Comparison of ENCODE assay signal across 8 cellular contexts in the genomic region with DNA sequence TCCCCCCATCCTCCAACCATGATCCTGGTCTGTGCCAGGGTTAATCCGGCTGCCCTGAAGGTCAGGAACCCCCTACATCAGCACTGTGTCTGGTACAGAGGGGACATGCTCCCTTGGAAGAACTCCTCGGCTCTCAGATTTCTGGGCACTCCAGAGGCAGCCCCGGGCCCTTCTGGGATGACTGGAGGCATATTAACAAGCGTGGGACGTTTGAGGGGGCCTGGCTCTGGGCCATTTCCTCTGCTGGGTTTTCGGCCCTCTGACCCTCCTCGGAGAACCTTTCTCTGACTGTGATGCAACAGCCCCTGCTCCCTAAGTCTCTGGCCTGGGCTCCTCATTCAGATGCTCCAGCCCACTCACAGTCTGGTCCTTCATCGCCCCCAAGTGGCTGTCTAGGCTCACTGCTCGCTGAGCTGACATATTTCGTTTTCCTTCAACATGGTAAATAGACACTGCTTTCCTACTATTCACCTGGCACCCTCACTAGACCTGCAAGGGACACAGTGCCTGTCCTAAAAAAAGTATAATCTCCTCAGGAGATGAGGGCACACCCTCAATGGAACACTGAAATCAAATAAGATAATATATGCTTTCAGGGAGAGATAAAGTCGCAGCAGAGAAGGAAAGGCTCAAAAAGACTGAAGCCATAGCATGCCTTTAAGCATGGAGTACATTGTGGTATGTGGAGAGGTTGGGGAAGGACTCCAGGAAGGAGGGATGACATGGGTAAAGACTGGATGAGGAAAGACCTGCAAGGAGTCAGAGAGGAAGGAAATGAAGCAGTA.
DNase-seq lines count a peak whose midpoint lies in the region; ATAC-seq and TF ChIP-seq lines count a peak whose summit lies in the region.

No MANE protein-coding gene starts in this region.

- no peaks in the 10 kb centered on the region for H3K36me3 Mint-ChIP-seq in Caco-2 (ENCODE audit: insufficient read depth, unreplicated experiment)
- H3K36me3 Mint-ChIP-seq in activated CD4-positive, alpha-beta T cell treated with anti-CD3 and anti-CD28 coated beads, Interleukin-2, amount 10 ng/mL, durations not matched to agents 7 days and 5 days (ENCODE audit: low read depth): no peaks in the 10 kb centered on the region

- H3K79me2 ChIP-seq in parathyroid adenoma: no peaks in the 10 kb centered on the region

- peak; percentile 89 for ATAC-seq in GM18868 (IDR thresholded peaks at IDR 0.05; ENCODE audit: unreplicated experiment)
- ATAC-seq in HG03064 (IDR thresholded peaks at IDR 0.05; ENCODE audit: low read depth, unreplicated experiment): peak; percentile 75
- peak; percentile 83 for ATAC-seq in gastroesophageal sphincter

- TF ChIP-seq POLR2A in gastroesophageal sphincter (IDR thresholded peaks at IDR 0.05): no peak

- H3K4me2 ChIP-seq in parathyroid adenoma (ENCODE audit: low read length): no peak overlapping the region

- no TSS peak for BruUV-seq in Caco-2 (replicated peaks; lab: Mats Ljungman, UMichigan)

- H3K27ac ChIP-seq in gastroesophageal sphincter: no peak overlapping the region
- no peak overlapping the region for H3K27ac ChIP-seq in parathyroid adenoma

- intact Hi-C loops in Caco-2 (cut with micrococcal nuclease; ENCODE audit: unreplicated experiment): loop anchor here (1.0 to 2.0 kb wide), 6 partner anchors 84 to 521 kb away; no protein-coding TSS in a partner anchor

- no peak overlapping the region for H3K27ac Mint-ChIP-seq in Caco-2 (ENCODE audit: unreplicated experiment)
- H3K27ac Mint-ChIP-seq in activated CD4-positive, alpha-beta T cell treated with anti-CD3 and anti-CD28 coated beads, Interleukin-2, amount 10 ng/mL, durations not matched to agents 7 days and 5 days: no peak overlapping the region

- H3K4me3 Mint-ChIP-seq in Caco-2 (ENCODE audit: unreplicated experiment): no peak overlapping the region
- no peak overlapping the region for H3K4me3 Mint-ChIP-seq in activated CD4-positive, alpha-beta T cell treated with anti-CD3 and anti-CD28 coated beads, Interleukin-2, amount 10 ng/mL, durations not matched to agents 7 days and 5 days

- no peaks in the 10 kb centered on the region for H3K9me3 ChIP-seq in Caco-2
- no peaks in the 10 kb centered on the region for H3K9me3 ChIP-seq in gastroesophageal sphincter
- H3K9me3 ChIP-seq in parathyroid adenoma (ENCODE audit: control insufficient read depth, low read length): no peaks in the 10 kb centered on the region

- H2AFZ ChIP-seq in parathyroid adenoma: no peak overlapping the region

- CTCF ChIA-PET in Caco-2 (lab: Charles Lee): interaction anchor here (0.6 to 1.8 kb wide), 8 partner anchors 84 to 521 kb away, joined by 3 to 13 read pairs (median 4); a partner anchor contains a TSS
- CTCF ChIA-PET in activated CD4-positive, alpha-beta T cell treated with anti-CD3 and anti-CD28 coated beads, Interleukin-2, amount 10 ng/mL, durations not matched to agents 7 days and 5 days (lab: Charles Lee): no interaction called here

- no peaks in the 10 kb centered on the region for H3K36me3 ChIP-seq in Caco-2 (ENCODE audit: control insufficient read depth, insufficient read depth, low read length)
- H3K36me3 ChIP-seq in gastroesophageal sphincter: no peaks in the 10 kb centered on the region
- H3K36me3 ChIP-seq in parathyroid adenoma (ENCODE audit: control insufficient read depth, insufficient read depth, low read length): no peaks in the 10 kb centered on the region

- no peak overlapping the region for H3K9ac ChIP-seq in parathyroid adenoma

- H3K27me3 Mint-ChIP-seq in Caco-2 (ENCODE audit: insufficient read depth, unreplicated experiment): peaks cover 6% of the 10 kb centered on the region
- H3K27me3 Mint-ChIP-seq in activated CD4-positive, alpha-beta T cell treated with anti-CD3 and anti-CD28 coated beads, Interleukin-2, amount 10 ng/mL, durations not matched to agents 7 days and 5 days: no peaks in the 10 kb centered on the region

- TF ChIP-seq CTCF in Caco-2 (IDR thresholded peaks at IDR 0.05; ENCODE audit: insufficient read depth in 1 of 2, low read depth in 1 of 2, low read length in 1 of 2, severe bottlenecking in 1 of 2, unreplicated experiment in 1 of 2): peak; percentile 87 to 93
- TF ChIP-seq CTCF in gastroesophageal sphincter (IDR thresholded peaks at IDR 0.05): peak; percentile 34 to 70 (median 66)
- peak; percentile 59 for TF ChIP-seq CTCF in parathyroid adenoma (IDR thresholded peaks at IDR 0.05)

- H3K4me1 ChIP-seq in Caco-2: peaks cover 7% of the 10 kb centered on the region; the same call in 1 of the 2 replicates
- H3K4me1 ChIP-seq in gastroesophageal sphincter: no peaks in the 10 kb centered on the region
- no peaks in the 10 kb centered on the region for H3K4me1 ChIP-seq in parathyroid adenoma

- POLR2A ChIA-PET in Caco-2 (lab: Charles Lee): no interaction called here
- POLR2A ChIA-PET in activated CD4-positive, alpha-beta T cell treated with anti-CD3 and anti-CD28 coated beads, Interleukin-2, amount 10 ng/mL, durations not matched to agents 7 days and 5 days (lab: Charles Lee): no interaction called here

- DNase-seq in Caco-2 (peak; percentile 78 to 80), NCI-H2227 (lab: John Stamatoyannopoulos, UW; ENCODE audit: unreplicated experiment) (peak; percentile 81)
- peak; percentile 33 for DNase-seq in activated CD4-positive, alpha-beta T cell treated with anti-CD3 and anti-CD28 coated beads, Interleukin-2, amount 10 ng/mL, durations not matched to agents 7 days and 5 days
- no peak for DNase-seq in effector CD4-positive, alpha-beta T cell

- TF ChIP-seq EP300 in gastroesophageal sphincter (IDR thresholded peaks at IDR 0.05): no peak

- H3K4me1 Mint-ChIP-seq in Caco-2 (ENCODE audit: low read depth, unreplicated experiment): peaks cover 7% of the 10 kb centered on the region
- H3K4me1 Mint-ChIP-seq in activated CD4-positive, alpha-beta T cell treated with anti-CD3 and anti-CD28 coated beads, Interleukin-2, amount 10 ng/mL, durations not matched to agents 7 days and 5 days: no peaks in the 10 kb centered on the region

- H3K9me3 Mint-ChIP-seq in Caco-2 (ENCODE audit: unreplicated experiment): no peaks in the 10 kb centered on the region
- H3K9me3 Mint-ChIP-seq in activated CD4-positive, alpha-beta T cell treated with anti-CD3 and anti-CD28 coated beads, Interleukin-2, amount 10 ng/mL, durations not matched to agents 7 days and 5 days: no peaks in the 10 kb centered on the region

- H3K4me3 ChIP-seq in Caco-2 (ENCODE audit: low read depth, low read length) (no peak overlapping the region), gastroesophageal sphincter (no peak overlapping the region), parathyroid adenoma (ENCODE audit: low read depth, low read length) (no peak overlapping the region)

- WGBS in gastroesophageal sphincter (ENCODE audit: low coverage in 1 of 2), 2 donors: 2 to 24% methylated on average over 4 to 6 of the region's 11 CpGs

- no peaks in the 10 kb centered on the region for H3K27me3 ChIP-seq in Caco-2 (replicated peaks; ENCODE audit: control insufficient read depth, insufficient read depth, low read length)
- peaks cover 10% of the 10 kb centered on the region for H3K27me3 ChIP-seq in gastroesophageal sphincter
- H3K27me3 ChIP-seq in parathyroid adenoma (ENCODE audit: control insufficient read depth, insufficient read depth, low read length): no peaks in the 10 kb centered on the region
